15 cellular contexts compared by ENCODE assay signal in the genomic region with DNA sequence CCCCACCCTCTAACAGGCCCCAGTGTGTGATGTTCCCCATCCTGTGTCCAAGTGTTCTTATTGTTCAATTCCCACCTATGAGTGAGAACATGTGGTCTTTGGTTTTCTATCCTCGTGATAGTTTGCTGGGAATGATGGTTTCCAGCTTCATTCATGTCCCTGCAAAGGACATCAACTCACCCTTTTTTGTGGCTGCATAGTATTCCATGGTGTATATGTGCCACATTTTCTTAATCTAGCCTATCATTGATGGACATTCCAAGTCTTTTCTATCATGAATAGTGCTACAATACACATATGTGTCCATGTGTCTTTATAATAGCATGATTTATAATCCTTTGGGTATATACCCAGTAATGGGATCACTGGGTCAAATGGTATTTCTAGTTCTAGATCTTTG. TPM values are rescaled to one million over a fixed set of nuclear protein-coding genes. Genes with fewer than 3 reads are reported as not detected.
"Had no signal": no experiment of that assay in that cellular context is flagged by ENCODE, and none has a peak within 500 bp of the region (broad histone marks: within the 10 kb centered on the region; RNA-seq: fewer than 3 reads in every experiment).

No MANE protein-coding gene starts in this region.

RNA-seq across cellular contexts. Expression of a gene that starts 15.5 kb away (rescaled TPM):
- total RNA-seq: stomach, subcutaneous adipose tissue, suprapubic skin, temporal lobe, thoracic aorta, tibial nerve, transverse colon, upper lobe of left lung, upper lobe of right lung, ureter, urinary bladder, vagina had no signal
- polyA plus RNA-seq: stomach, thymus, urinary bladder had no signal

RNA-seq across cellular contexts. Expression of a gene that starts 47.3 kb away (rescaled TPM):
- total RNA-seq: stomach, subcutaneous adipose tissue, suprapubic skin, temporal lobe, thoracic aorta, thyroid gland, tibial nerve, transverse colon, upper lobe of left lung, upper lobe of right lung, ureter, urinary bladder, uterus, vagina had no signal
- polyA plus RNA-seq: stomach, urinary bladder had no signal

RNA-seq across cellular contexts. Expression of a gene that starts 55.9 kb away (rescaled TPM):
- total RNA-seq: stomach, subcutaneous adipose tissue, suprapubic skin, thoracic aorta, thyroid gland, tibial nerve, transverse colon, upper lobe of right lung, ureter, urinary bladder, uterus, vagina had no signal
- polyA plus RNA-seq: stomach, urinary bladder had no signal
